2 cellular contexts compared by ENCODE assay signal in the genomic region with DNA sequence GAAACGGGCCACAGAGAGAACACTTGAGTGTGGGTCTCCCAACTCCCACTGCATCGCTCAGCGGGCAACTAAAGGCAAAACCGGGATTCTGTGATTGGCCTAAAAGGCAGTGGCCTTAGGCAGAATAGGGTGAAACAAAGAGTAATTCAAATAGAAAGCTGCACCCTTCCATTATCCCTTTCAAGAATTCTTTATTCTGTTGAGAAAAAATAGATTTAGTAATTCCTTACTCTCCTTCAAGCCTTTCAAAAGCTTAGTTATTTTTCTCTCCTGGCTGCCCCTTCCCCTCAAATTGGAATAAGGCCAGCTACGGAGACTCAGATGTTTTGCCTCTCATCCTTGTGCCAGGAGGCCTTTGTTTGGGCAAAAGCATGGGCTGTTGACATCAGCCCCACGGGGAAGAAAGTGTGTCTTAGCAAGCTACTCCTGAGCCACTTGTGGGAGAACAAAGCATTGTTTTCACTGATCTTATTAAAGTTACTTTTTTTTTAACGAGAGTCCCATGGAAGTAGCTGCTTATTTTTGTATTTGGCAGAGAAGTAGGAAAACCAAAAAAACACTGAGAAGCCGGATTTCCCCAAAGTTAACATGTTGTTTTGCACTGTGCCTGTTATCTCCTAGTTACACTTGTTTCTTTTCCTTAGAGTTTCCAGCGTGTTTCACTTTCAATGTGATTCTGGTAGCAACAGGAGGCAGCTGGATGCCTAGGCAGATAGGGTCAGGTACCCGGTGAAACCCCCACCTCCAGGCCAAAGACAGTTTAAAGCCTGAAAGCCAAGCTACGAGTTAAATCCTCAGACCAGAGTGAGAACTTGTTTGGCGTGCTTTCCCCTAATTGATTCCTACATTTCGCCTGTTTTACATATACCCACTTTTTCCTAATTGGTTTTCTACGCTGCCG.
A peak's percentile ranks its signal among the peaks of the same experiment; 100 is the strongest.
TF ChIP-seq lines count a peak whose summit lies in the region.

No MANE protein-coding gene starts in this region.

TF ChIP-seq in H1, 55 proteins besides CTCF, POLR2A, EP300 and RAD21:
- TF ChIP-seq KDM5A (IDR thresholded peaks at IDR 0.05; ENCODE audit: low read length) (no peak), POLR2AphosphoS5 (IDR thresholded peaks at IDR 0.05; ENCODE audit: low read depth, low read length) (no peak), JUN (IDR thresholded peaks at IDR 0.05; ENCODE audit: low read depth, low read length) (no peak), YY1 (IDR thresholded peaks at IDR 0.05; ENCODE audit: low read depth, low read length) (no peak), NRF1 (IDR thresholded peaks at IDR 0.05; ENCODE audit: low read depth, low read length) (no peak), TCF12 (IDR thresholded peaks at IDR 0.05; ENCODE audit: low read depth, low read length) (no peak), GTF2F1 (IDR thresholded peaks at IDR 0.05; ENCODE audit: borderline replicate concordance, low read depth, low read length) (no peak), TEAD4 (IDR thresholded peaks at IDR 0.05; ENCODE audit: low read depth, low read length) (no peak), MAFK (IDR thresholded peaks at IDR 0.05; ENCODE audit: low read depth, low read length) (no peak), CEBPB (IDR thresholded peaks at IDR 0.05; ENCODE audit: low read depth, low read length) (no peak), FOSL1 (IDR thresholded peaks at IDR 0.05; ENCODE audit: insufficient read depth, low read depth, low read length) (no peak), NANOG (IDR thresholded peaks at IDR 0.05; ENCODE audit: insufficient read depth, low read depth, low read length, poor library complexity, severe bottlenecking) (no peak), BACH1 (IDR thresholded peaks at IDR 0.05; ENCODE audit: low read length) (no peak), CHD2 (IDR thresholded peaks at IDR 0.05; ENCODE audit: low read length) (no peak), PHF8 (conservative IDR thresholded peaks at IDR 0.05; ENCODE audit: low read depth, low read length) (no peak), SP1 (IDR thresholded peaks at IDR 0.05; ENCODE audit: low read depth, low read length) (no peak)
- TF ChIP-seq, protein P1, sequence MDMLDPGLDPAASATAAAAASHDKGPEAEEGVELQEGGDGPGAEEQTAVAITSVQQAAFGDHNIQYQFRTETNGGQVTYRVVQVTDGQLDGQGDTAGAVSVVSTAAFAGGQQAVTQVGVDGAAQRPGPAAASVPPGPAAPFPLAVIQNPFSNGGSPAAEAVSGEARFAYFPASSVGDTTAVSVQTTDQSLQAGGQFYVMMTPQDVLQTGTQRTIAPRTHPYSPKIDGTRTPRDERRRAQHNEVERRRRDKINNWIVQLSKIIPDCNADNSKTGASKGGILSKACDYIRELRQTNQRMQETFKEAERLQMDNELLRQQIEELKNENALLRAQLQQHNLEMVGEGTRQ (IDR thresholded peaks at IDR 0.05; ENCODE audit: low read length), result no peak
TF ChIP-seq in H1: peak in this region for 0.

TF ChIP-seq in neural cell, 6 proteins besides CTCF, POLR2A, EP300 and RAD21:
- TF ChIP-seq TAF1 (IDR thresholded peaks at IDR 0.05; ENCODE audit: low read depth) (peak; percentile 8), POLR2AphosphoS5 (IDR thresholded peaks at IDR 0.05) (no peak), EZH2 (IDR thresholded peaks at IDR 0.05; ENCODE audit: borderline replicate concordance, insufficient read depth, low read length, poor library complexity, severe bottlenecking) (no peak), SMC3 (conservative IDR thresholded peaks at IDR 0.05; ENCODE audit: poor library complexity) (no peak), MXI1 (conservative IDR thresholded peaks at IDR 0.05; ENCODE audit: poor library complexity, severe bottlenecking) (no peak)
- TF ChIP-seq, protein P2, sequence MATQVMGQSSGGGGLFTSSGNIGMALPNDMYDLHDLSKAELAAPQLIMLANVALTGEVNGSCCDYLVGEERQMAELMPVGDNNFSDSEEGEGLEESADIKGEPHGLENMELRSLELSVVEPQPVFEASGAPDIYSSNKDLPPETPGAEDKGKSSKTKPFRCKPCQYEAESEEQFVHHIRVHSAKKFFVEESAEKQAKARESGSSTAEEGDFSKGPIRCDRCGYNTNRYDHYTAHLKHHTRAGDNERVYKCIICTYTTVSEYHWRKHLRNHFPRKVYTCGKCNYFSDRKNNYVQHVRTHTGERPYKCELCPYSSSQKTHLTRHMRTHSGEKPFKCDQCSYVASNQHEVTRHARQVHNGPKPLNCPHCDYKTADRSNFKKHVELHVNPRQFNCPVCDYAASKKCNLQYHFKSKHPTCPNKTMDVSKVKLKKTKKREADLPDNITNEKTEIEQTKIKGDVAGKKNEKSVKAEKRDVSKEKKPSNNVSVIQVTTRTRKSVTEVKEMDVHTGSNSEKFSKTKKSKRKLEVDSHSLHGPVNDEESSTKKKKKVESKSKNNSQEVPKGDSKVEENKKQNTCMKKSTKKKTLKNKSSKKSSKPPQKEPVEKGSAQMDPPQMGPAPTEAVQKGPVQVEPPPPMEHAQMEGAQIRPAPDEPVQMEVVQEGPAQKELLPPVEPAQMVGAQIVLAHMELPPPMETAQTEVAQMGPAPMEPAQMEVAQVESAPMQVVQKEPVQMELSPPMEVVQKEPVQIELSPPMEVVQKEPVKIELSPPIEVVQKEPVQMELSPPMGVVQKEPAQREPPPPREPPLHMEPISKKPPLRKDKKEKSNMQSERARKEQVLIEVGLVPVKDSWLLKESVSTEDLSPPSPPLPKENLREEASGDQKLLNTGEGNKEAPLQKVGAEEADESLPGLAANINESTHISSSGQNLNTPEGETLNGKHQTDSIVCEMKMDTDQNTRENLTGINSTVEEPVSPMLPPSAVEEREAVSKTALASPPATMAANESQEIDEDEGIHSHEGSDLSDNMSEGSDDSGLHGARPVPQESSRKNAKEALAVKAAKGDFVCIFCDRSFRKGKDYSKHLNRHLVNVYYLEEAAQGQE (IDR thresholded peaks at IDR 0.05; ENCODE audit: borderline replicate concordance), result no peak
